ENCODE assay signal across 15 cellular contexts in the genomic region with DNA sequence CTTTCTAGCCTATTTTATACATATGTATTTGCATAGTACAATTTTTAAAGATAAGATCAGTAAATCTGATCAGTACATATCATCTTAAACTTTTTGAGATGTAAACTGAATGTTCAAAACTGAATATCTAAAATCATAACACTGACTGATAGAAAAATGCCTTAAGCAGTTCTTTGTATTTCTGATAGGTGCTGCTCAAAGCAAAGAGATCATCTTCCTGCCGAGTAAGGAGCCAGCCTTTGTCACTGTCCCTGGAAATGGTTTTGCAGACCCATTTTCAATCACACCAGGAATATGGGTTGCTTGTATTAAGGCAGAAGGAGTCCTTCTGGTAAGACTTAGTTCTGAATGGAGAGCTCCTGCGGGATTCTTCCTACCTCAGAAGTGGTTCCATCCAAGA.
DNase-seq lines count a peak whose midpoint lies in the region; ATAC-seq and TF ChIP-seq lines count a peak whose summit lies in the region.
"Had no signal": no experiment of that assay in that cellular context is flagged by ENCODE, and none has a peak within 500 bp of the region (broad histone marks: within the 10 kb centered on the region; RNA-seq: fewer than 3 reads in every experiment).

No MANE protein-coding gene starts in this region.

- H3K27me3 ChIP-seq in adipocyte (replicated peaks; ENCODE audit: control insufficient read depth, insufficient read depth, low read length): no peaks in the 10 kb centered on the region
- H3K27me3 ChIP-seq: BE2C had no signal

- peak overlapping the region; percentile 79 for H3K9ac ChIP-seq in adipocyte (ENCODE audit: low read length)

- TF ChIP-seq CTCF in LNCAP (IDR thresholded peaks at IDR 0.05): peak; percentile 37; the same call in 1 of the 2 replicates

- H3K4me3 ChIP-seq in adipocyte (ENCODE audit: low read length): no peak overlapping the region

- ATAC-seq in left lobe of liver: peak; percentile 74
- no peak for ATAC-seq in HG03460 (IDR thresholded peaks at IDR 0.05; ENCODE audit: unreplicated experiment)
- no peak for ATAC-seq in left colon
- no peak for ATAC-seq in HG02571 (IDR thresholded peaks at IDR 0.05; ENCODE audit: unreplicated experiment)
- ATAC-seq: stimulated activated naive CD8-positive, alpha-beta T cell treated with anti-CD3 and anti-CD28 coated beads, Interleukin-15, Interleukin-2, amounts not matched to agents 100 U/mL and 50 U/mL, for 24 hours had no signal

- DNase-seq in EH (ENCODE audit: low read depth): peak; percentile 33
- no peak for DNase-seq in adipocyte (ENCODE audit: low read depth)
- DNase-seq in left lobe of liver (ENCODE audit: low spot score): no peak
- DNase-seq in HuH-7 (ENCODE audit: low spot score): no peak
- no peak for DNase-seq in left colon
- DNase-seq: activated B cell treated with CpG ODN at 0.5 μM for 24 hours; activated CD8-positive, alpha-beta memory T cell treated with anti-CD3 and anti-CD28 coated beads, Interleukin-2, amount 50 U/mL, for 48 hours; activated naive CD8-positive, alpha-beta T cell treated with anti-CD3 and anti-CD28 coated beads, Interleukin-2, amount 10 ng/mL, durations not matched to agents 7 days and 5 days; BE2C; NCI-H1436; retina; stimulated activated naive CD8-positive, alpha-beta T cell treated with anti-CD3 and anti-CD28 coated beads, Interleukin-15, Interleukin-2, amounts not matched to agents 100 U/mL and 50 U/mL, for 24 hours had no signal

- intact Hi-C loops in left colon (cut with DNase I, micrococcal nuclease): no loop called here

- peaks cover 54% of the 10 kb centered on the region for H3K4me1 ChIP-seq in adipocyte (ENCODE audit: control insufficient read depth, insufficient read depth, low read length)
- H3K4me1 ChIP-seq: BE2C had no signal

- H3K9me3 ChIP-seq in adipocyte (ENCODE audit: control insufficient read depth, low read length): no peaks in the 10 kb centered on the region
- H3K9me3 ChIP-seq: BE2C had no signal

- no peaks in the 10 kb centered on the region for H3K36me3 ChIP-seq in adipocyte (ENCODE audit: control insufficient read depth, insufficient read depth, low read length, severe bottlenecking)
- H3K36me3 ChIP-seq: BE2C had no signal
